In genomic region chr17:76584427-76585047, GRCh38 we compare ENCODE assay signal across 9 cellular contexts. TPM values are rescaled to one million over a fixed set of nuclear protein-coding genes. Genes with fewer than 3 reads are reported as not detected.
A peak's percentile ranks its signal among the peaks of the same experiment; 100 is the strongest.
DNase-seq lines count a peak whose midpoint lies in the region; ATAC-seq and TF ChIP-seq lines count a peak whose summit lies in the region.
"Had no signal": no experiment of that assay in that cellular context is flagged by ENCODE, and none has a peak within 500 bp of the region (broad histone marks: within the 10 kb centered on the region; RNA-seq: fewer than 3 reads in every experiment).

No MANE protein-coding gene starts in this region.

- no CpG with 5 or more reads among the region's 18 CpGs for WGBS in iPS DF 6.9 (ENCODE audit: insufficient coverage, insufficient read length)

- no peaks in the 10 kb centered on the region for H3K4me1 Mint-ChIP-seq in activated T-helper 17 cell treated with anti-CD3 and anti-CD28 coated beads, Interleukin-2, amount 50 U/mL, for 72 hours

- H3K9me3 ChIP-seq in iPS DF 6.9 (ENCODE audit: control insufficient read depth, insufficient read depth, low read length) (no peaks in the 10 kb centered on the region), gastrocnemius medialis (no peaks in the 10 kb centered on the region)

- peaks cover 4% of the 10 kb centered on the region for H3K36me3 Mint-ChIP-seq in activated T-helper 17 cell treated with anti-CD3 and anti-CD28 coated beads, Interleukin-2, amount 50 U/mL, for 72 hours (ENCODE audit: low read depth)

- H3K36me3 ChIP-seq in iPS DF 6.9 (ENCODE audit: control insufficient read depth, insufficient read depth, low read length) (no peaks in the 10 kb centered on the region), gastrocnemius medialis (no peaks in the 10 kb centered on the region)

- H3K27me3 Mint-ChIP-seq in activated T-helper 17 cell treated with anti-CD3 and anti-CD28 coated beads, Interleukin-2, amount 50 U/mL, for 72 hours = peaks cover 31% of the 10 kb centered on the region

- H3K4me3 ChIP-seq in iPS DF 6.9 (ENCODE audit: low read length) = peak overlapping the region; percentile 38; the same call in 1 of the 2 replicates
- peak overlapping the region; percentile 64 to 87 (median 78) for H3K4me3 ChIP-seq in gastrocnemius medialis

- no peak for TF ChIP-seq POLR2A in gastrocnemius medialis (IDR thresholded peaks at IDR 0.05)

- H3K27ac ChIP-seq in iPS DF 6.9 (ENCODE audit: low read length) (no peak overlapping the region), gastrocnemius medialis (peak overlapping the region; percentile 61 to 84 (median 72))

- TF ChIP-seq CTCF in GM20000 (IDR thresholded peaks at IDR 0.05; ENCODE audit: extremely low read depth, missing control alignments) (no peak), gastrocnemius medialis (IDR thresholded peaks at IDR 0.05 in 4 of 5, conservative IDR thresholded peaks at IDR 0.05 in 1 of 5) (no peak)

- DNase-seq in GM20000 (ENCODE audit: low spot score) = peak; percentile 45
- no peak for DNase-seq in iPS DF 6.9 (ENCODE audit: low read depth, low spot score)
- DNase-seq in gastrocnemius medialis = no peak
- no peak for DNase-seq in inferior parietal cortex (ENCODE audit: extremely low spot score)
- no peak for DNase-seq in SKM-1 (lab: John Stamatoyannopoulos, UW; ENCODE audit: unreplicated experiment)
- DNase-seq in anterior cingulate cortex (lab: John Stamatoyannopoulos, UW) = no peak
- DNase-seq: NCI-H226 had no signal

- no peaks in the 10 kb centered on the region for H3K9me3 Mint-ChIP-seq in activated T-helper 17 cell treated with anti-CD3 and anti-CD28 coated beads, Interleukin-2, amount 50 U/mL, for 72 hours

- no peak for ATAC-seq in activated T-helper 17 cell treated with anti-CD3 and anti-CD28 coated beads, Interleukin-2, amount 50 U/mL, for 72 hours (replicated peaks)
- ATAC-seq in gastrocnemius medialis (peak; percentile 5 to 7), HG03469 (IDR thresholded peaks at IDR 0.05; ENCODE audit: unreplicated experiment) (no peak)

- peaks cover 5% of the 10 kb centered on the region; the same call in 1 of the 2 replicates for H3K4me1 ChIP-seq in iPS DF 6.9 (ENCODE audit: control insufficient read depth, insufficient read depth, low read length)
- H3K4me1 ChIP-seq in gastrocnemius medialis = peaks cover 18 to 23% of the 10 kb centered on the region in 2 donors

- in situ Hi-C loops in gastrocnemius medialis (cut with MboI; ENCODE audit: low sequenced_read_pairs in 4 of 4) = loop anchor here in 1 of 4 donors (10.0 kb wide), 1 partner anchor 60 kb away; no protein-coding TSS in a partner anchor

- H3K27me3 ChIP-seq in iPS DF 6.9 (ENCODE audit: control insufficient read depth, insufficient read depth, low read length) (peaks cover 33% of the 10 kb centered on the region), gastrocnemius medialis (peaks cover 0 to 3% (median 0%) of the 10 kb centered on the region in 3 donors)

- H3K27ac Mint-ChIP-seq in activated T-helper 17 cell treated with anti-CD3 and anti-CD28 coated beads, Interleukin-2, amount 50 U/mL, for 72 hours = no peak overlapping the region

- H3K4me3 Mint-ChIP-seq in activated T-helper 17 cell treated with anti-CD3 and anti-CD28 coated beads, Interleukin-2, amount 50 U/mL, for 72 hours = peak overlapping the region; percentile 61

- intact Hi-C loops in gastrocnemius medialis (cut with DNase I; ENCODE audit: low total_unique reads) = loop anchor here (1.0 kb wide), 1 partner anchor 27 kb away; no protein-coding TSS in a partner anchor

RNA-seq across cellular contexts. Expression of gene ST6GALNAC2, which starts 1.1 kb away (rescaled TPM):
- under 1 TPM in 1 of 2 donors, not detected in 1; 0.29 TPM for total RNA-seq in activated T-helper 17 cell treated with anti-CD3 and anti-CD28 coated beads, Interleukin-2, amount 50 U/mL, for 72 hours
- total RNA-seq in gastrocnemius medialis = 10 to 100 TPM; 13.6 to 31.1 (median 27.4) TPM

RNA-seq across cellular contexts. Expression of gene PRCD, which starts 44.7 kb away (rescaled TPM):
- total RNA-seq in activated T-helper 17 cell treated with anti-CD3 and anti-CD28 coated beads, Interleukin-2, amount 50 U/mL, for 72 hours = not detected
- 1 to 10 TPM in 2 of 4 donors, under 1 TPM in 1, not detected in 1; 0.33 to 3.7 (median 1.1) TPM for total RNA-seq in gastrocnemius medialis

RNA-seq across cellular contexts. Expression of gene CYGB, which starts 47.0 kb away (rescaled TPM):
- total RNA-seq in activated T-helper 17 cell treated with anti-CD3 and anti-CD28 coated beads, Interleukin-2, amount 50 U/mL, for 72 hours = not detected
- 10 to 100 TPM in 2 of 4 donors, 1 to 10 TPM in 2; 8.1 to 19.7 (median 10.6) TPM for total RNA-seq in gastrocnemius medialis

RNA-seq across cellular contexts. Expression of gene ST6GALNAC1, which starts 59.0 kb away (rescaled TPM):
- total RNA-seq in activated T-helper 17 cell treated with anti-CD3 and anti-CD28 coated beads, Interleukin-2, amount 50 U/mL, for 72 hours = 1 to 10 TPM; 1.4 to 2.5 TPM
- total RNA-seq in gastrocnemius medialis = 1 to 10 TPM; 1.5 to 4.3 (median 2.0) TPM

Comparison
In these comparisons a context has a peak if more than half of its experiments do, and no peak if none do; other contexts are left out.
1. ATAC-seq: peak in gastrocnemius medialis (2 of 2); none in activated T-helper 17 cell treated with anti-CD3 and anti-CD28 coated beads, Interleukin-2, amount 50 U/mL, for 72 hours (single experiment) and HG03469 (single experiment).
2. RNA of gene ST6GALNAC2, which starts 1.1 kb away (total RNA-seq): 13.6 to 31.1 TPM in gastrocnemius medialis; 0.29 TPM in activated T-helper 17 cell treated with anti-CD3 and anti-CD28 coated beads, Interleukin-2, amount 50 U/mL, for 72 hours; every median in the first group is over 10 times any median in the second.
3. RNA of gene CYGB, which starts 47.0 kb away (total RNA-seq): 8.1 to 19.7 TPM in gastrocnemius medialis; not detected in activated T-helper 17 cell treated with anti-CD3 and anti-CD28 coated beads, Interleukin-2, amount 50 U/mL, for 72 hours; every median in the first group is over 4 times any median in the second.